In the genomic region with DNA sequence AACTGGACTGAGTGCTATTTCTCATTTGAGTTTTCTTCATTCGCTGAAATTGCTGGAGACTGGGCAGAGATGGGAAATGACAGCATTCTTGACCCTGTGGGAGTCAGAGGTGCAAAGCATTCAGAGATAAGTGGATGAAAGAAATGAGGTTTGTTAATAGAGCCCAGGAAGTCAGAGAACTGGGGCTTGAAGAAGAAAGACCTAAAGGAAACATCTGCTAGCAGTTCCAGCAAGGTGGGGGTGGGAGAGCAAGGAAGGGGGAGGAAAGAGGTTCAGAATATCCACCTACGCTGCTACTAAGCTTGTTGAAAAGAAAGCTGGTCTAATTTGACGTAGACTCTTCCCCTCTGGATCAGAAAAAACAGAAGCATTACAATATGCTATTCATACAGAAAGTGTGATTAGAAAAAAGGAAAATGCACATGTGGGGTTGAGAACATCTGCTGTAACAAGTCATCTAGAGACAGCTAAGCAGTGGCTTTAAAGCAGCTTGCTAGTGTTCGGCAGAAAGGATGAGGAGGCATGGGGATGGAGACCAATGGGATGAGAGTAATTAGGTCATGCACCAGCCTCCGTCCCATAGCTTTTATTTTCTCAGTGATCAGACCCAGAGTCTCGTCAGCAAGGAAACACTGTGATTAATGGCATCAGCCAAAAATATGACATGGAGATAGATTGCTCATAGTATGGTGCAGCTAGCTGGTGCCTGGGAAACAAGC, we compare ENCODE assay signal across 8 cellular contexts. TPM values are rescaled to one million over a fixed set of nuclear protein-coding genes. Genes with fewer than 3 reads are reported as not detected.
DNase-seq lines count a peak whose midpoint lies in the region; ATAC-seq lines count a peak whose summit lies in the region.

No MANE protein-coding gene starts in this region.

- DNase-seq in activated T-cell treated with anti-CD3 and anti-CD28 coated beads for 24 hours (ENCODE audit: low read depth) (peak; percentile 46), activated T-cell treated with anti-CD3 and anti-CD28 coated beads for 4 hours (no peak), naive B cell (no peak), HuH-7.5 (ENCODE audit: low spot score) (no peak), SW480 (ENCODE audit: low spot score) (no peak)
- DNase-seq in effector CD8-positive, alpha-beta T cell (lab: John Stamatoyannopoulos, UW), result no peak

- H3K27me3 Mint-ChIP-seq in activated T-helper 17 cell treated with anti-CD3 and anti-CD28 coated beads, Interleukin-2, amount 50 U/mL, for 72 hours, result no peaks in the 10 kb centered on the region
- H3K27me3 Mint-ChIP-seq in naive B cell, result no peaks in the 10 kb centered on the region

- peak overlapping the region; percentile 66 for H3K4me3 Mint-ChIP-seq in activated T-helper 17 cell treated with anti-CD3 and anti-CD28 coated beads, Interleukin-2, amount 50 U/mL, for 72 hours
- H3K4me3 Mint-ChIP-seq in naive B cell, result peak overlapping the region in 1 of 8 donors; percentile 0

- H3K36me3 Mint-ChIP-seq in activated T-helper 17 cell treated with anti-CD3 and anti-CD28 coated beads, Interleukin-2, amount 50 U/mL, for 72 hours (ENCODE audit: low read depth), result peaks cover 39% of the 10 kb centered on the region
- H3K36me3 Mint-ChIP-seq in naive B cell, result no peaks in the 10 kb centered on the region

- H3K27ac Mint-ChIP-seq in activated T-helper 17 cell treated with anti-CD3 and anti-CD28 coated beads, Interleukin-2, amount 50 U/mL, for 72 hours, result peak overlapping the region; percentile 90
- H3K27ac Mint-ChIP-seq in naive B cell, result peak overlapping the region; percentile 17 to 92 (median 68)

- H3K9me3 Mint-ChIP-seq in activated T-helper 17 cell treated with anti-CD3 and anti-CD28 coated beads, Interleukin-2, amount 50 U/mL, for 72 hours, result no peaks in the 10 kb centered on the region
- no peaks in the 10 kb centered on the region for H3K9me3 Mint-ChIP-seq in naive B cell

- H3K4me1 Mint-ChIP-seq in activated T-helper 17 cell treated with anti-CD3 and anti-CD28 coated beads, Interleukin-2, amount 50 U/mL, for 72 hours, result peaks cover 45% of the 10 kb centered on the region
- peaks cover 7 to 19% (median 15%) of the 10 kb centered on the region in 3 donors for H3K4me1 Mint-ChIP-seq in naive B cell

- ATAC-seq in HG03066 (IDR thresholded peaks at IDR 0.05; ENCODE audit: low read depth, unreplicated experiment) (peak; percentile 61), naive B cell (ENCODE audit: low read depth in 2 of 2) (peak; percentile 37 to 41)
- ATAC-seq in activated T-helper 17 cell treated with anti-CD3 and anti-CD28 coated beads, Interleukin-2, amount 50 U/mL, for 72 hours (replicated peaks), result peak; percentile 88

RNA-seq across cellular contexts. Expression of a gene that starts 29.7 kb away (rescaled TPM):
- 10 to 100 TPM; 35.6 to 44.7 TPM for total RNA-seq in activated T-helper 17 cell treated with anti-CD3 and anti-CD28 coated beads, Interleukin-2, amount 50 U/mL, for 72 hours
- polyA plus RNA-seq in naive B cell (ENCODE audit: low read depth in 6 of 6), result 1 to 10 TPM; 2.3 to 5.8 (median 3.0) TPM
